In genomic region chr22:28977481-28977971, GRCh38 we compare ENCODE assay signal across 9 cellular contexts.
DNase-seq lines count a peak whose midpoint lies in the region; ATAC-seq, FAIRE-seq and TF ChIP-seq lines count a peak whose summit lies in the region.
"Had no signal": no experiment of that assay in that cellular context is flagged by ENCODE, and none has a peak within 500 bp of the region (broad histone marks: within the 10 kb centered on the region; RNA-seq: fewer than 3 reads in every experiment).

No MANE protein-coding gene starts in this region.

- no peaks in the 10 kb centered on the region for H3K9me3 ChIP-seq in small intestine (ENCODE audit: control insufficient read depth, low read depth)

- peaks cover 3 to 5% of the 10 kb centered on the region in 2 donors for H3K4me1 ChIP-seq in small intestine (ENCODE audit: control insufficient read depth in 2 of 2, insufficient read depth in 1 of 2, low read depth in 1 of 2, low read length in 1 of 2)

- no peaks in the 10 kb centered on the region for H3K27me3 Mint-ChIP-seq in HFFc6 (ENCODE audit: insufficient read depth)

- no peak for TF ChIP-seq CTCF in HFFc6 (IDR thresholded peaks at IDR 0.05)
- TF ChIP-seq CTCF in bronchial epithelial cell (IDR thresholded peaks at IDR 0.05; ENCODE audit: insufficient read depth, low read length, severe bottlenecking): no peak
- TF ChIP-seq CTCF in kidney epithelial cell (IDR thresholded peaks at IDR 0.05; ENCODE audit: insufficient read depth, low read length, poor library complexity, severe bottlenecking): peak; percentile 11

- H3K36me3 ChIP-seq in bronchial epithelial cell (ENCODE audit: control insufficient read depth, insufficient read depth, low read length) (no peaks in the 10 kb centered on the region), kidney epithelial cell (ENCODE audit: control insufficient read depth, insufficient read depth, low read length) (no peaks in the 10 kb centered on the region), small intestine (ENCODE audit: control insufficient read depth in 2 of 2, insufficient read depth in 2 of 2, low read length in 2 of 2) (no peaks in the 10 kb centered on the region)

- H3K4me3 ChIP-seq in bronchial epithelial cell (ENCODE audit: low read depth, low read length) (no peak overlapping the region), kidney epithelial cell (ENCODE audit: low read depth, low read length) (no peak overlapping the region), small intestine (ENCODE audit: low read depth in 1 of 2, low read length in 2 of 2) (no peak overlapping the region)

- H3K4me3 Mint-ChIP-seq in HFFc6: peak overlapping the region; percentile 41; the same call in 1 of the 2 replicates
- H3K4me3 Mint-ChIP-seq: activated CD8-positive, alpha-beta T cell treated with anti-CD3 and anti-CD28 coated beads for 36 hours had no signal

- ATAC-seq in GM18861 (IDR thresholded peaks at IDR 0.05; ENCODE audit: unreplicated experiment): no peak

- peak overlapping the region in 1 of 2 donors; percentile 22 for H3K27ac ChIP-seq in small intestine (ENCODE audit: low read depth in 1 of 2, low read length in 1 of 2)

- no peaks in the 10 kb centered on the region for H3K27me3 ChIP-seq in bronchial epithelial cell (ENCODE audit: control insufficient read depth, insufficient read depth, low read length)
- H3K27me3 ChIP-seq in kidney epithelial cell (ENCODE audit: control insufficient read depth, insufficient read depth, low read length): no peaks in the 10 kb centered on the region
- no peaks in the 10 kb centered on the region for H3K27me3 ChIP-seq in small intestine (ENCODE audit: control insufficient read depth in 2 of 2, insufficient read depth in 2 of 2, low read length in 2 of 2)

- intact Hi-C loops in posterior cingulate gyrus (cut with DNase I): no loop called here

- FAIRE-seq in bronchial epithelial cell (lab: Jason Lieb, UNC): no peak
- no peak for FAIRE-seq in small intestine (lab: Jason Lieb, UNC)

- H3K4me1 Mint-ChIP-seq in HFFc6 (ENCODE audit: low read depth): peaks cover 38% of the 10 kb centered on the region

- H3K9me3 Mint-ChIP-seq in HFFc6: no peaks in the 10 kb centered on the region
- H3K9me3 Mint-ChIP-seq: activated CD8-positive, alpha-beta T cell treated with anti-CD3 and anti-CD28 coated beads for 36 hours had no signal

- WGBS in small intestine, 3 donors: 16 to 35% (median 20%) methylated on average over 5 of the region's 5 CpGs

- peak overlapping the region; percentile 4; the same call in 1 of the 2 replicates for H3K27ac Mint-ChIP-seq in HFFc6
- H3K27ac Mint-ChIP-seq: activated CD8-positive, alpha-beta T cell treated with anti-CD3 and anti-CD28 coated beads for 36 hours had no signal

- H3K36me3 Mint-ChIP-seq in HFFc6 (ENCODE audit: low read depth): no peaks in the 10 kb centered on the region

- no peak for DNase-seq in HFFc6
- peak; percentile 28 for DNase-seq in bronchial epithelial cell (ENCODE audit: low read depth)
- DNase-seq in kidney epithelial cell (ENCODE audit: low read depth): no peak
- peak; percentile 63 for DNase-seq in small intestine
- no peak for DNase-seq in NCI-H526 treated with DMSO at 0.1 percent for 48 hours (lab: John Stamatoyannopoulos, UW)
- DNase-seq in posterior cingulate gyrus: no peak
- no peak for DNase-seq in mucosa of gallbladder (ENCODE audit: low spot score)

Comparison
In these comparisons a context has a peak if more than half of its experiments do, and no peak if none do; other contexts are left out.
1. DNase-seq: peak in bronchial epithelial cell (single experiment) and small intestine (single experiment); none in HFFc6 (single experiment), kidney epithelial cell (single experiment), NCI-H526 treated with DMSO at 0.1 percent for 48 hours (single experiment), posterior cingulate gyrus (0 of 10) and mucosa of gallbladder (single experiment).